12 cellular contexts compared by ENCODE assay signal in genomic region chr12:104571328-104571727, GRCh38.
DNase-seq lines count a peak whose midpoint lies in the region; ATAC-seq and TF ChIP-seq lines count a peak whose summit lies in the region.
"Had no signal": no experiment of that assay in that cellular context is flagged by ENCODE, and none has a peak within 500 bp of the region (broad histone marks: within the 10 kb centered on the region; RNA-seq: fewer than 3 reads in every experiment).

No MANE protein-coding gene starts in this region.

- POLR2A ChIA-PET in activated naive CD8-positive, alpha-beta T cell treated with anti-CD3 and anti-CD28 coated beads, Interleukin-2, amount 10 ng/mL, durations not matched to agents 7 days and 5 days (lab: Charles Lee), result interaction anchor here (0.9 to 1.4 kb wide), 3 partner anchors 9 to 117 kb away, joined by 3 read pairs; no protein-coding TSS in a partner anchor
- POLR2A ChIA-PET in activated B cell treated with CpG ODN at 0.5 μM for 24 hours (lab: Charles Lee), result interaction anchor here (1.2 to 4.9 kb wide), 10 partner anchors 9 to 124 kb away, joined by 3 to 75 read pairs (median 10); partner anchors contain the start of gene CHST11

- no peak for ATAC-seq in activated naive CD8-positive, alpha-beta T cell treated with anti-CD3 and anti-CD28 coated beads, Interleukin-2, amount 10 ng/mL, durations not matched to agents 7 days and 5 days (ENCODE audit: low read depth)
- peak; percentile 57 for ATAC-seq in HG03354 (IDR thresholded peaks at IDR 0.05; ENCODE audit: poor library complexity, severe bottlenecking, unreplicated experiment)
- peak; percentile 54 for ATAC-seq in activated B cell treated with CpG ODN at 0.5 μM for 24 hours (ENCODE audit: low read depth)
- ATAC-seq in GM19023 (IDR thresholded peaks at IDR 0.05; ENCODE audit: unreplicated experiment), result no peak
- ATAC-seq in left colon, result no peak
- ATAC-seq: PC-3 had no signal

- peaks cover 46% of the 10 kb centered on the region for H3K36me3 Mint-ChIP-seq in activated naive CD8-positive, alpha-beta T cell treated with anti-CD3 and anti-CD28 coated beads, Interleukin-2, amount 10 ng/mL, durations not matched to agents 7 days and 5 days
- peaks cover 14% of the 10 kb centered on the region for H3K36me3 Mint-ChIP-seq in activated naive CD8-positive, alpha-beta T cell treated with anti-CD3 and anti-CD28 coated beads for 36 hours
- peaks cover 4% of the 10 kb centered on the region for H3K36me3 Mint-ChIP-seq in activated B cell treated with CpG ODN at 0.5 μM for 24 hours (ENCODE audit: low read depth)

- peaks cover 61% of the 10 kb centered on the region for H3K4me1 Mint-ChIP-seq in activated naive CD8-positive, alpha-beta T cell treated with anti-CD3 and anti-CD28 coated beads, Interleukin-2, amount 10 ng/mL, durations not matched to agents 7 days and 5 days
- H3K4me1 Mint-ChIP-seq in activated naive CD8-positive, alpha-beta T cell treated with anti-CD3 and anti-CD28 coated beads for 36 hours, result peaks cover 45% of the 10 kb centered on the region
- H3K4me1 Mint-ChIP-seq in activated B cell treated with CpG ODN at 0.5 μM for 24 hours, result peaks cover 78% of the 10 kb centered on the region

- H3K27me3 Mint-ChIP-seq in activated naive CD8-positive, alpha-beta T cell treated with anti-CD3 and anti-CD28 coated beads, Interleukin-2, amount 10 ng/mL, durations not matched to agents 7 days and 5 days, result no peaks in the 10 kb centered on the region
- H3K27me3 Mint-ChIP-seq in activated naive CD8-positive, alpha-beta T cell treated with anti-CD3 and anti-CD28 coated beads for 36 hours, result no peaks in the 10 kb centered on the region
- no peaks in the 10 kb centered on the region for H3K27me3 Mint-ChIP-seq in activated B cell treated with CpG ODN at 0.5 μM for 24 hours
- H3K27me3 Mint-ChIP-seq: activated CD4-positive, alpha-beta T cell treated with anti-CD3 and anti-CD28 coated beads, Interleukin-2, amount 10 ng/mL, durations not matched to agents 7 days and 5 days had no signal

- peaks cover 2% of the 10 kb centered on the region for H3K9me3 Mint-ChIP-seq in activated naive CD8-positive, alpha-beta T cell treated with anti-CD3 and anti-CD28 coated beads, Interleukin-2, amount 10 ng/mL, durations not matched to agents 7 days and 5 days
- H3K9me3 Mint-ChIP-seq in activated naive CD8-positive, alpha-beta T cell treated with anti-CD3 and anti-CD28 coated beads for 36 hours, result peaks cover 4% of the 10 kb centered on the region
- no peaks in the 10 kb centered on the region for H3K9me3 Mint-ChIP-seq in activated B cell treated with CpG ODN at 0.5 μM for 24 hours

- CTCF ChIA-PET in activated B cell treated with CpG ODN at 0.5 μM for 24 hours (lab: Charles Lee), result interaction anchor here (1.1 to 5.2 kb wide), 5 partner anchors 8 to 189 kb away, joined by 3 to 24 read pairs (median 6); no protein-coding TSS in a partner anchor

- no peak for TF ChIP-seq CTCF in activated B cell treated with CpG ODN at 0.5 μM for 24 hours (IDR thresholded peaks at IDR 0.05)

- no peak for DNase-seq in activated naive CD8-positive, alpha-beta T cell treated with anti-CD3 and anti-CD28 coated beads, Interleukin-2, amount 10 ng/mL, durations not matched to agents 7 days and 5 days
- DNase-seq in activated naive CD8-positive, alpha-beta T cell treated with anti-CD3 and anti-CD28 coated beads for 36 hours, result no peak
- no peak for DNase-seq in activated B cell treated with CpG ODN at 0.5 μM for 24 hours
- no peak for DNase-seq in activated effector memory CD4-positive, alpha-beta T cell treated with anti-CD3 and anti-CD28 coated beads, Interleukin-2, amount 50 U/mL, for 16 hours
- no peak for DNase-seq in NCI-H748 treated with DMSO at 0.1 percent for 48 hours (lab: John Stamatoyannopoulos, UW)
- no peak for DNase-seq in left colon
- DNase-seq: activated CD4-positive, alpha-beta T cell treated with anti-CD3 and anti-CD28 coated beads, Interleukin-2, amount 10 ng/mL, durations not matched to agents 7 days and 5 days; activated gamma-delta T cell; NCI-H2171; PC-3 had no signal

- peak overlapping the region; percentile 39 for H3K4me3 Mint-ChIP-seq in activated naive CD8-positive, alpha-beta T cell treated with anti-CD3 and anti-CD28 coated beads, Interleukin-2, amount 10 ng/mL, durations not matched to agents 7 days and 5 days
- no peak overlapping the region for H3K4me3 Mint-ChIP-seq in activated naive CD8-positive, alpha-beta T cell treated with anti-CD3 and anti-CD28 coated beads for 36 hours
- H3K4me3 Mint-ChIP-seq in activated B cell treated with CpG ODN at 0.5 μM for 24 hours, result peak overlapping the region; percentile 61
- H3K4me3 Mint-ChIP-seq: activated CD4-positive, alpha-beta T cell treated with anti-CD3 and anti-CD28 coated beads, Interleukin-2, amount 10 ng/mL, durations not matched to agents 7 days and 5 days had no signal

- H3K27ac Mint-ChIP-seq in activated naive CD8-positive, alpha-beta T cell treated with anti-CD3 and anti-CD28 coated beads, Interleukin-2, amount 10 ng/mL, durations not matched to agents 7 days and 5 days, result peak overlapping the region; percentile 20
- H3K27ac Mint-ChIP-seq in activated naive CD8-positive, alpha-beta T cell treated with anti-CD3 and anti-CD28 coated beads for 36 hours, result no peak overlapping the region
- peak overlapping the region; percentile 82 for H3K27ac Mint-ChIP-seq in activated B cell treated with CpG ODN at 0.5 μM for 24 hours

- intact Hi-C loops in activated B cell treated with CpG ODN at 0.5 μM for 24 hours (cut with micrococcal nuclease) (loop anchor here (2.0 kb wide), 2 partner anchors 33 to 35 kb away; no protein-coding TSS in a partner anchor), left colon (cut with DNase I, micrococcal nuclease) (no loop called here)

Comparison
In these comparisons a context has a peak if more than half of its experiments do, and no peak if none do; other contexts are left out.
1. ATAC-seq: peak in HG03354 (single experiment) and activated B cell treated with CpG ODN at 0.5 μM for 24 hours (single experiment); none in activated naive CD8-positive, alpha-beta T cell treated with anti-CD3 and anti-CD28 coated beads, Interleukin-2, amount 10 ng/mL, durations not matched to agents 7 days and 5 days (single experiment), GM19023 (single experiment) and left colon (single experiment).